ENCODE assay signal across 1 cellular context in the genomic region with DNA sequence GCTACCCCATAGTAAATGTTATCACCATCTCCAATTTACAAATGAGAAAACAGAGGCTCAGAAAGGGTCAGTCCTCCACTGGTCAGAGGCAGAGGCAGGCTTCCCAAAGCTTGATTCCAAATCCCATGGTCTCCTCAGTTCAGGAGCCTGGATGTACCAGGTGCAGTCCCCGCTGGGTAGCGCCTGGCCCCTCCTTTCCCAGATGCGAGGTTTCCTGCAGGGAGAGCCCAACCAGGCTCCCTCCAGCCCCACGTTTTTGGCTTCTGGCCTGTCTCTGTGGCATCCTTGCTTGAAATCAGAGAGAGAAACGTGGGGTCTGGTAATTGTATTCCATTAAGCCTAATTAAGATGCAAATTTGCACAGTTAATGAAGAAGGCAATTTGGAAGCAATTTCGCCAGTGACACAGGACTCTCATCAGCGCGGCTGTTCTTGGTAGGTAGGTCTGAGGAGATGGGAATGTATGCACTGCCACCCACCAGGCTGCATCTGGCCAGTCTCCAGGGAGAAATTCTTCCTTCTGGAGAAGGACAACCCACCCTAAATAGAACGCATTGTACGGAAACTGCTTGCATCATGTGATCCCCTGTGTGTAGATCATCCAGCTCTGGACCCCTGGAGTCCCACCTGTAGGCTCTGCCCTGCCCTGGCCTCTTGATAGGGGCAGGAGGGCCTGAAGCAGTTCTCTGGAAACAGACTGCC.
TF ChIP-seq lines count a peak whose summit lies in the region.

No MANE protein-coding gene starts in this region.

TF ChIP-seq in SK-N-SH treated with all-trans-retinoic acid at 6 μM for 48 hours, 23 proteins besides CTCF, POLR2A, EP300 and RAD21 (continued from another document):
- TF ChIP-seq ESRRG (CRISPR knock-in tag; IDR thresholded peaks at IDR 0.05) (no peak), OSR1 (CRISPR knock-in tag; IDR thresholded peaks at IDR 0.05) (no peak), SNAI2 (CRISPR knock-in tag; IDR thresholded peaks at IDR 0.05) (peak; percentile 33; the same call in 1 of the 2 replicates), ZNF70 (CRISPR knock-in tag; IDR thresholded peaks at IDR 0.05) (no peak), ISL1 (CRISPR knock-in tag; IDR thresholded peaks at IDR 0.05) (0 out of 2 replicates have a peak, but pooled peaks have one; percentile 2), ARNTL (CRISPR knock-in tag; IDR thresholded peaks at IDR 0.05; ENCODE audit: borderline replicate concordance, low read depth) (no peak), ZC3H10 (CRISPR knock-in tag; IDR thresholded peaks at IDR 0.05) (no peak), TOX (CRISPR knock-in tag; IDR thresholded peaks at IDR 0.05; ENCODE audit: borderline replicate concordance) (no peak), ZFP30 (CRISPR knock-in tag; IDR thresholded peaks at IDR 0.05) (no peak), GLIS3 (CRISPR knock-in tag; IDR thresholded peaks at IDR 0.05) (no peak), PPARA (CRISPR knock-in tag; IDR thresholded peaks at IDR 0.05; ENCODE audit: borderline replicate concordance) (no peak), CSDC2 (CRISPR knock-in tag; IDR thresholded peaks at IDR 0.05) (no peak), BACH2 (CRISPR knock-in tag; IDR thresholded peaks at IDR 0.05; ENCODE audit: borderline replicate concordance) (no peak), ZNF565 (CRISPR knock-in tag; conservative IDR thresholded peaks at IDR 0.05; ENCODE audit: low read depth) (no peak)
- TF ChIP-seq, protein P1, sequence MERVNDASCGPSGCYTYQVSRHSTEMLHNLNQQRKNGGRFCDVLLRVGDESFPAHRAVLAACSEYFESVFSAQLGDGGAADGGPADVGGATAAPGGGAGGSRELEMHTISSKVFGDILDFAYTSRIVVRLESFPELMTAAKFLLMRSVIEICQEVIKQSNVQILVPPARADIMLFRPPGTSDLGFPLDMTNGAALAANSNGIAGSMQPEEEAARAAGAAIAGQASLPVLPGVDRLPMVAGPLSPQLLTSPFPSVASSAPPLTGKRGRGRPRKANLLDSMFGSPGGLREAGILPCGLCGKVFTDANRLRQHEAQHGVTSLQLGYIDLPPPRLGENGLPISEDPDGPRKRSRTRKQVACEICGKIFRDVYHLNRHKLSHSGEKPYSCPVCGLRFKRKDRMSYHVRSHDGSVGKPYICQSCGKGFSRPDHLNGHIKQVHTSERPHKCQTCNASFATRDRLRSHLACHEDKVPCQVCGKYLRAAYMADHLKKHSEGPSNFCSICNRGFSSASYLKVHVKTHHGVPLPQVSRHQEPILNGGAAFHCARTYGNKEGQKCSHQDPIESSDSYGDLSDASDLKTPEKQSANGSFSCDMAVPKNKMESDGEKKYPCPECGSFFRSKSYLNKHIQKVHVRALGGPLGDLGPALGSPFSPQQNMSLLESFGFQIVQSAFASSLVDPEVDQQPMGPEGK (CRISPR knock-in tag; IDR thresholded peaks at IDR 0.05; ENCODE audit: borderline replicate concordance) = no peak
- TF ChIP-seq, protein P2, sequence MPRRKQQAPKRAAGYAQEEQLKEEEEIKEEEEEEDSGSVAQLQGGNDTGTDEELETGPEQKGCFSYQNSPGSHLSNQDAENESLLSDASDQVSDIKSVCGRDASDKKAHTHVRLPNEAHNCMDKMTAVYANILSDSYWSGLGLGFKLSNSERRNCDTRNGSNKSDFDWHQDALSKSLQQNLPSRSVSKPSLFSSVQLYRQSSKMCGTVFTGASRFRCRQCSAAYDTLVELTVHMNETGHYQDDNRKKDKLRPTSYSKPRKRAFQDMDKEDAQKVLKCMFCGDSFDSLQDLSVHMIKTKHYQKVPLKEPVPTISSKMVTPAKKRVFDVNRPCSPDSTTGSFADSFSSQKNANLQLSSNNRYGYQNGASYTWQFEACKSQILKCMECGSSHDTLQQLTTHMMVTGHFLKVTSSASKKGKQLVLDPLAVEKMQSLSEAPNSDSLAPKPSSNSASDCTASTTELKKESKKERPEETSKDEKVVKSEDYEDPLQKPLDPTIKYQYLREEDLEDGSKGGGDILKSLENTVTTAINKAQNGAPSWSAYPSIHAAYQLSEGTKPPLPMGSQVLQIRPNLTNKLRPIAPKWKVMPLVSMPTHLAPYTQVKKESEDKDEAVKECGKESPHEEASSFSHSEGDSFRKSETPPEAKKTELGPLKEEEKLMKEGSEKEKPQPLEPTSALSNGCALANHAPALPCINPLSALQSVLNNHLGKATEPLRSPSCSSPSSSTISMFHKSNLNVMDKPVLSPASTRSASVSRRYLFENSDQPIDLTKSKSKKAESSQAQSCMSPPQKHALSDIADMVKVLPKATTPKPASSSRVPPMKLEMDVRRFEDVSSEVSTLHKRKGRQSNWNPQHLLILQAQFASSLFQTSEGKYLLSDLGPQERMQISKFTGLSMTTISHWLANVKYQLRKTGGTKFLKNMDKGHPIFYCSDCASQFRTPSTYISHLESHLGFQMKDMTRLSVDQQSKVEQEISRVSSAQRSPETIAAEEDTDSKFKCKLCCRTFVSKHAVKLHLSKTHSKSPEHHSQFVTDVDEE (CRISPR knock-in tag; IDR thresholded peaks at IDR 0.05) = no peak
- TF ChIP-seq, protein P3, sequence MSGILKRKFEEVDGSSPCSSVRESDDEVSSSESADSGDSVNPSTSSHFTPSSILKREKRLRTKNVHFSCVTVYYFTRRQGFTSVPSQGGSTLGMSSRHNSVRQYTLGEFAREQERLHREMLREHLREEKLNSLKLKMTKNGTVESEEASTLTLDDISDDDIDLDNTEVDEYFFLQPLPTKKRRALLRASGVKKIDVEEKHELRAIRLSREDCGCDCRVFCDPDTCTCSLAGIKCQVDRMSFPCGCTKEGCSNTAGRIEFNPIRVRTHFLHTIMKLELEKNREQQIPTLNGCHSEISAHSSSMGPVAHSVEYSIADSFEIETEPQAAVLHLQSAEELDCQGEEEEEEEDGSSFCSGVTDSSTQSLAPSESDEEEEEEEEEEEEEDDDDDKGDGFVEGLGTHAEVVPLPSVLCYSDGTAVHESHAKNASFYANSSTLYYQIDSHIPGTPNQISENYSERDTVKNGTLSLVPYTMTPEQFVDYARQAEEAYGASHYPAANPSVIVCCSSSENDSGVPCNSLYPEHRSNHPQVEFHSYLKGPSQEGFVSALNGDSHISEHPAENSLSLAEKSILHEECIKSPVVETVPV (CRISPR knock-in tag; IDR thresholded peaks at IDR 0.05) = no peak
- TF ChIP-seq, protein P4, sequence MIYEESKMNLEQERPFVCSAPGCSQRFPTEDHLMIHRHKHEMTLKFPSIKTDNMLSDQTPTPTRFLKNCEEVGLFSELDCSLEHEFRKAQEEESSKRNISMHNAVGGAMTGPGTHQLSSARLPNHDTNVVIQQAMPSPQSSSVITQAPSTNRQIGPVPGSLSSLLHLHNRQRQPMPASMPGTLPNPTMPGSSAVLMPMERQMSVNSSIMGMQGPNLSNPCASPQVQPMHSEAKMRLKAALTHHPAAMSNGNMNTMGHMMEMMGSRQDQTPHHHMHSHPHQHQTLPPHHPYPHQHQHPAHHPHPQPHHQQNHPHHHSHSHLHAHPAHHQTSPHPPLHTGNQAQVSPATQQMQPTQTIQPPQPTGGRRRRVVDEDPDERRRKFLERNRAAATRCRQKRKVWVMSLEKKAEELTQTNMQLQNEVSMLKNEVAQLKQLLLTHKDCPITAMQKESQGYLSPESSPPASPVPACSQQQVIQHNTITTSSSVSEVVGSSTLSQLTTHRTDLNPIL (CRISPR knock-in tag; IDR thresholded peaks at IDR 0.05; ENCODE audit: low read depth) = no peak
